Comparison of ENCODE assay signal across 14 cellular contexts in the genomic region with DNA sequence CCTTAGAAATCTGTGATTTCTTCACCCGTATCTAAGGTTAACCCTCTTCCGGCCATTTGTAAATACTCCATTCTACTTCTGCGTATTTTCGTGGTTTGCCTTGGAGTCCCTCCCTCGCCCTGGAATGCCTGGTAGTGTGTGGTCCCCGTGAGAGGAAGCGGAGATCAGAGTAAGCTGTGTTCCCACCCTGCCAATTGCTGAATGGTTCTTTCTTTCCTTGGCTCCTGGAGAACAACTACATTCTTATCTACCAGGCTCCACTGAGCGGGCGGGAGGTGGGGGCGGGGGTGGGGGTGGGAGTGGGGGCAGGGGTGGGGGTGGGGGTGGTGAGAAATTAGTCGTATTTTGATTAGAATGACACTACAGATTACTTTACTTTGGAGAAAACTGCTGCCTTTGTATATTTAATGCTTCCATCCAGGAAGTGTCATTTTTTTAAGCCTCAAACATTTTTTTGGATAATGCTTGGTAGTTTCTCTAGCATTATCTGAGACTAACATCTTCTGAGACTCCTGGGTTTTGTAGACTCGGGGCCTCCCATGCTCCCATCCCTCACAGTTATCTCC. TPM values are rescaled to one million over a fixed set of nuclear protein-coding genes. Genes with fewer than 3 reads are reported as not detected.
A peak's percentile ranks its signal among the peaks of the same experiment; 100 is the strongest.
DNase-seq lines count a peak whose midpoint lies in the region; ATAC-seq, FAIRE-seq and TF ChIP-seq lines count a peak whose summit lies in the region.
"Had no signal": no experiment of that assay in that cellular context is flagged by ENCODE, and none has a peak within 500 bp of the region (broad histone marks: within the 10 kb centered on the region; RNA-seq: fewer than 3 reads in every experiment).

No MANE protein-coding gene starts in this region.

- H3K36me3 Mint-ChIP-seq in astrocyte (ENCODE audit: low read depth, unreplicated experiment) (peaks cover 3% of the 10 kb centered on the region), natural killer cell (no peaks in the 10 kb centered on the region)

- FAIRE-seq in astrocyte (lab: Jason Lieb, UNC) = no peak

- ATAC-seq in natural killer cell (no peak), GM21717 (IDR thresholded peaks at IDR 0.05; ENCODE audit: unreplicated experiment) (no peak), HG03025 (IDR thresholded peaks at IDR 0.05; ENCODE audit: low FRiP score, unreplicated experiment) (no peak)
- ATAC-seq: stimulated activated naive CD8-positive, alpha-beta T cell treated with anti-CD3 and anti-CD28 coated beads, Interleukin-15, Interleukin-2, amounts not matched to agents 100 U/mL and 50 U/mL, for 24 hours had no signal

- intact Hi-C loops in natural killer cell (cut with micrococcal nuclease) = no loop called here

- no peak overlapping the region for H3K27ac ChIP-seq in astrocyte (ENCODE audit: low read depth, low read length)
- no peak overlapping the region for H3K27ac ChIP-seq in parathyroid adenoma
- H3K27ac ChIP-seq in MM.1S (ENCODE audit: low read length) = no peak overlapping the region

- H3K9me2 ChIP-seq in MM.1S (replicated peaks; ENCODE audit: insufficient read depth, low read length) = no peaks in the 10 kb centered on the region

- DNase-seq in H7 (peak; percentile 69), astrocyte (ENCODE audit: low read depth) (peak; percentile 75), islet precursor cell (peak; percentile 88), MM.1S (no peak), natural killer cell (no peak)
- DNase-seq: activated CD4-positive, alpha-beta memory T cell treated with anti-CD3 and anti-CD28 coated beads for 36 hours; AML-193; DMS79; NCI-H1105 treated with DMSO at 0.1 percent for 48 hours; stimulated activated naive CD8-positive, alpha-beta T cell treated with anti-CD3 and anti-CD28 coated beads, Interleukin-15, Interleukin-2, amounts not matched to agents 100 U/mL and 50 U/mL, for 24 hours had no signal

- H3K4me3 ChIP-seq in H7 (ENCODE audit: insufficient read depth, low read depth, low read length) (no peak overlapping the region), astrocyte (ENCODE audit: insufficient read depth, low read depth, low read length) (no peak overlapping the region), parathyroid adenoma (ENCODE audit: low read depth, low read length) (no peak overlapping the region), MM.1S (ENCODE audit: low read length) (no peak overlapping the region)
- H3K4me3 ChIP-seq: smooth muscle cell had no signal

- peaks cover 10% of the 10 kb centered on the region for H3F3A ChIP-seq in MM.1S (ENCODE audit: insufficient read depth, low read length)

- H3K4me1 Mint-ChIP-seq in astrocyte (ENCODE audit: low read depth, unreplicated experiment) (peaks cover 27% of the 10 kb centered on the region), natural killer cell (no peaks in the 10 kb centered on the region)

- H4K20me1 ChIP-seq in astrocyte (ENCODE audit: insufficient read depth, low read length) (peaks cover 12% of the 10 kb centered on the region), MM.1S (ENCODE audit: insufficient read depth, low read length) (no peaks in the 10 kb centered on the region)

- H3K4me2 ChIP-seq in astrocyte (ENCODE audit: low read length) (peak overlapping the region; percentile 66), parathyroid adenoma (ENCODE audit: low read length) (no peak overlapping the region), MM.1S (ENCODE audit: low read depth, low read length) (no peak overlapping the region)
- H3K4me2 ChIP-seq: smooth muscle cell had no signal

- peaks cover 4% of the 10 kb centered on the region for H3K4me1 ChIP-seq in astrocyte (ENCODE audit: insufficient read depth, low read length)
- peaks cover 12% of the 10 kb centered on the region for H3K4me1 ChIP-seq in parathyroid adenoma
- H3K4me1 ChIP-seq in MM.1S (ENCODE audit: low read length) = peaks cover 18% of the 10 kb centered on the region

- H3K9ac ChIP-seq in astrocyte (ENCODE audit: low read length) (no peak overlapping the region), parathyroid adenoma (no peak overlapping the region), MM.1S (ENCODE audit: low read length) (no peak overlapping the region)

- H3K36me3 ChIP-seq in H7 (replicated peaks; ENCODE audit: control insufficient read depth, insufficient read depth, low read length) (no peaks in the 10 kb centered on the region), astrocyte (ENCODE audit: insufficient read depth, low read length) (no peaks in the 10 kb centered on the region), parathyroid adenoma (ENCODE audit: control insufficient read depth, insufficient read depth, low read length) (no peaks in the 10 kb centered on the region), MM.1S (replicated peaks; ENCODE audit: insufficient read depth, low read length) (no peaks in the 10 kb centered on the region)

- H3K4me3 Mint-ChIP-seq in astrocyte (ENCODE audit: unreplicated experiment) (no peak overlapping the region), natural killer cell (no peak overlapping the region)
- H3K4me3 Mint-ChIP-seq: activated CD4-positive, alpha-beta memory T cell treated with anti-CD3 and anti-CD28 coated beads for 36 hours had no signal

- H3K9me3 Mint-ChIP-seq in astrocyte (ENCODE audit: unreplicated experiment) = no peaks in the 10 kb centered on the region
- H3K9me3 Mint-ChIP-seq in natural killer cell = no peaks in the 10 kb centered on the region
- H3K9me3 Mint-ChIP-seq: activated CD4-positive, alpha-beta memory T cell treated with anti-CD3 and anti-CD28 coated beads for 36 hours had no signal

- H3K27me3 Mint-ChIP-seq in astrocyte (ENCODE audit: low read depth, unreplicated experiment) = no peaks in the 10 kb centered on the region
- H3K27me3 Mint-ChIP-seq in natural killer cell (ENCODE audit: low read depth in 2 of 2) = no peaks in the 10 kb centered on the region
- H3K27me3 Mint-ChIP-seq: activated CD4-positive, alpha-beta memory T cell treated with anti-CD3 and anti-CD28 coated beads for 36 hours had no signal

- H3K27me3 ChIP-seq in H7 (ENCODE audit: control insufficient read depth, insufficient read depth, low read length) = no peaks in the 10 kb centered on the region
- no peaks in the 10 kb centered on the region for H3K27me3 ChIP-seq in astrocyte (ENCODE audit: insufficient read depth, low read length)
- no peaks in the 10 kb centered on the region for H3K27me3 ChIP-seq in parathyroid adenoma (ENCODE audit: control insufficient read depth, insufficient read depth, low read length)
- H3K27me3 ChIP-seq in MM.1S (replicated peaks; ENCODE audit: insufficient read depth, low read length) = no peaks in the 10 kb centered on the region

- H3K9me3 ChIP-seq in astrocyte (ENCODE audit: insufficient read depth, low read depth, low read length) (no peaks in the 10 kb centered on the region), parathyroid adenoma (ENCODE audit: control insufficient read depth, low read length) (no peaks in the 10 kb centered on the region), MM.1S (replicated peaks; ENCODE audit: insufficient read depth, low read length) (no peaks in the 10 kb centered on the region)

- TF ChIP-seq CTCF in astrocyte (IDR thresholded peaks at IDR 0.05; ENCODE audit: insufficient read depth, low read depth, low read length) = no peak
- TF ChIP-seq CTCF in parathyroid adenoma (IDR thresholded peaks at IDR 0.05) = no peak
- TF ChIP-seq CTCF in MM.1S (IDR thresholded peaks at IDR 0.05; ENCODE audit: low read length) = no peak
- TF ChIP-seq CTCF in natural killer cell (IDR thresholded peaks at IDR 0.05) = no peak

- H3K79me2 ChIP-seq in astrocyte (ENCODE audit: insufficient read depth, low read length) (no peaks in the 10 kb centered on the region), parathyroid adenoma (peaks cover 2% of the 10 kb centered on the region), MM.1S (ENCODE audit: low read length) (no peaks in the 10 kb centered on the region)

- H3K27ac Mint-ChIP-seq in astrocyte (ENCODE audit: unreplicated experiment) = no peak overlapping the region
- H3K27ac Mint-ChIP-seq in natural killer cell = no peak overlapping the region
- H3K27ac Mint-ChIP-seq: activated CD4-positive, alpha-beta memory T cell treated with anti-CD3 and anti-CD28 coated beads for 36 hours had no signal

- H2AFZ ChIP-seq in astrocyte (ENCODE audit: low read depth, low read length) = no peak overlapping the region
- H2AFZ ChIP-seq in parathyroid adenoma = peak overlapping the region; percentile 83
- no peak overlapping the region for H2AFZ ChIP-seq in MM.1S (ENCODE audit: low read length)

RNA-seq across cellular contexts. Expression of a gene that starts 20.9 kb away (rescaled TPM):
- 201 and 257 TPM in 2 replicates for total RNA-seq in H7 (2014; rRNA removed; shearing (Covaris generic))
- 156 and 203 TPM in 2 replicates for total RNA-seq in astrocyte
- 10 to 100 TPM; 53.8 to 56.2 (median 54.0) TPM for total RNA-seq in natural killer cell

RNA-seq across cellular contexts. Expression of a gene that starts 53.3 kb away (rescaled TPM):
- 114 and 129 TPM in 2 replicates for total RNA-seq in H7 (2014; rRNA removed; shearing (Covaris generic))
- total RNA-seq in astrocyte = 55.1 and 59.5 TPM in 2 replicates
- 100 to 1,000 TPM; 122 to 144 (median 136) TPM for total RNA-seq in natural killer cell

Comparison
In these comparisons a context has a peak if more than half of its experiments do, and no peak if none do; other contexts are left out.
1. DNase-seq: peak in H7 (single experiment), astrocyte (single experiment) and islet precursor cell (single experiment); none in MM.1S (single experiment) and natural killer cell (single experiment).